ENCODE assay signal across 10 cellular contexts in genomic region chr7:76310102-76310957, GRCh38. TPM values are rescaled to one million over a fixed set of nuclear protein-coding genes. Genes with fewer than 3 reads are reported as not detected.
DNase-seq lines count a peak whose midpoint lies in the region; ATAC-seq and TF ChIP-seq lines count a peak whose summit lies in the region.
"Had no signal": no experiment of that assay in that cellular context is flagged by ENCODE, and none has a peak within 500 bp of the region (broad histone marks: within the 10 kb centered on the region; RNA-seq: fewer than 3 reads in every experiment).

No MANE protein-coding gene starts in this region.

- intact Hi-C loops in sigmoid colon (cut with DNase I) = loop anchor here (5.0 to 10.0 kb wide), 2 partner anchors 236 to 343 kb away; no protein-coding TSS in a partner anchor
- intact Hi-C loops in upper lobe of right lung (cut with DNase I) = loop anchor here (10.0 kb wide), 1 partner anchor 136 kb away; no protein-coding TSS in a partner anchor

- no peak for TF ChIP-seq EP300 in sigmoid colon (IDR thresholded peaks at IDR 0.05)

- peak overlapping the region; percentile 80 to 98 for H3K27ac ChIP-seq in esophagus (ENCODE audit: low read depth in 2 of 2, low read length in 1 of 2)
- H3K27ac ChIP-seq in sigmoid colon = peak overlapping the region; percentile 71 to 83 (median 80)
- H3K27ac ChIP-seq in upper lobe of right lung = no peak overlapping the region

- ATAC-seq in HG02970 (IDR thresholded peaks at IDR 0.05; ENCODE audit: low FRiP score, unreplicated experiment) (no peak), upper lobe of right lung (no peak)

- H3K4me3 ChIP-seq in esophagus (ENCODE audit: low read depth in 1 of 2, low read length in 2 of 2) (no peak overlapping the region), sigmoid colon (no peak overlapping the region), upper lobe of right lung (no peak overlapping the region)
- H3K4me3 ChIP-seq: Peyer's patch had no signal

- 38 to 43% methylated on average over 21 of the region's 21 CpGs for WGBS in esophagus, 2 donors
- WGBS in sigmoid colon, 2 donors = 30 to 64% methylated on average over 21 of the region's 21 CpGs

- TF ChIP-seq CTCF in sigmoid colon (IDR thresholded peaks at IDR 0.05) (no peak), upper lobe of right lung (IDR thresholded peaks at IDR 0.05) (no peak)

- H3K4me1 ChIP-seq in esophagus (ENCODE audit: control insufficient read depth in 2 of 2, insufficient read depth in 2 of 2, low read length in 1 of 2) (peaks cover 0 to 16% of the 10 kb centered on the region in 2 donors), sigmoid colon (peaks cover 0 to 50% (median 36%) of the 10 kb centered on the region in 4 donors), upper lobe of right lung (peaks cover 12% of the 10 kb centered on the region)

- TF ChIP-seq POLR2A in sigmoid colon (IDR thresholded peaks at IDR 0.05) = no peak

- H3K9me3 ChIP-seq in esophagus (ENCODE audit: control insufficient read depth in 2 of 2, insufficient read depth in 1 of 2, low read depth in 1 of 2, low read length in 1 of 2) (no peaks in the 10 kb centered on the region), sigmoid colon (no peaks in the 10 kb centered on the region), upper lobe of right lung (no peaks in the 10 kb centered on the region)
- H3K9me3 ChIP-seq: Peyer's patch had no signal

- H3K27me3 ChIP-seq in esophagus (ENCODE audit: control insufficient read depth in 1 of 2, insufficient read depth in 2 of 2, low read length in 2 of 2) = no peaks in the 10 kb centered on the region
- H3K27me3 ChIP-seq in sigmoid colon = no peaks in the 10 kb centered on the region
- H3K27me3 ChIP-seq in upper lobe of right lung = no peaks in the 10 kb centered on the region
- H3K27me3 ChIP-seq: Peyer's patch had no signal

- DNase-seq in LHCN-M2 (ENCODE audit: low read depth) (peak; percentile 98), OCI-M1 (lab: John Stamatoyannopoulos, UW) (peak; percentile 34), sigmoid colon (peak; percentile 81), upper lobe of right lung (no peak)
- no peak for DNase-seq in NK-92 treated with Interleukin-12 subunit alpha and Interleukin-12 subunit beta, amount 100 ng/mL, for 24 hours (lab: John Stamatoyannopoulos, UW)
- DNase-seq in stimulated activated CD4-positive, alpha-beta T cell treated with anti-CD3 and anti-CD28 coated beads, Interleukin-1b, Interleukin-23, amount 100 ng/mL, for 48 hours = no peak
- DNase-seq: activated gamma-delta T cell, Peyer's patch had no signal

- no peaks in the 10 kb centered on the region for H3K36me3 ChIP-seq in esophagus (ENCODE audit: control insufficient read depth in 2 of 2, insufficient read depth in 2 of 2, low read length in 1 of 2)
- H3K36me3 ChIP-seq in sigmoid colon = no peaks in the 10 kb centered on the region
- no peaks in the 10 kb centered on the region for H3K36me3 ChIP-seq in upper lobe of right lung
- H3K36me3 ChIP-seq: Peyer's patch had no signal

RNA-seq across cellular contexts. Expression of gene HSPB1, which starts 7.9 kb away (rescaled TPM):
- total RNA-seq in LHCN-M2 (2014; rRNA removed) = 189 and 208 TPM in 2 replicates
- 1,772 TPM for polyA plus RNA-seq in LHCN-M2 (2012)
- polyA plus RNA-seq in esophagus = 1,000 to 10,000 TPM; 4,444 to 4,845 TPM
- total RNA-seq in sigmoid colon = 1,000 to 10,000 TPM in 3 of 4 donors, 100 to 1,000 TPM in 1; 929 to 2,528 (median 1,357) TPM
- polyA plus RNA-seq in sigmoid colon = 100 to 1,000 TPM; 202 to 340 (median 208) TPM
- 494 TPM for total RNA-seq in upper lobe of right lung

RNA-seq across cellular contexts. Expression of gene YWHAG, which starts 48.5 kb away (rescaled TPM):
- total RNA-seq in LHCN-M2 (2014; rRNA removed) (130 and 167 TPM in 2 replicates), sigmoid colon (10 to 100 TPM; 42.5 to 59.0 (median 52.3) TPM), upper lobe of right lung (102 TPM)
- polyA plus RNA-seq in LHCN-M2 (2012) = 152 TPM
- polyA plus RNA-seq in esophagus (10 to 100 TPM; 35.2 to 53.3 TPM), sigmoid colon (10 to 100 TPM; 45.6 to 64.0 (median 62.4) TPM)

Comparison
In these comparisons a context has a peak if more than half of its experiments do, and no peak if none do; other contexts are left out.
1. DNase-seq: peak in LHCN-M2 (single experiment), OCI-M1 (single experiment) and sigmoid colon (single experiment); none in NK-92 treated with Interleukin-12 subunit alpha and Interleukin-12 subunit beta, amount 100 ng/mL, for 24 hours (single experiment), upper lobe of right lung (single experiment) and stimulated activated CD4-positive, alpha-beta T cell treated with anti-CD3 and anti-CD28 coated beads, Interleukin-1b, Interleukin-23, amount 100 ng/mL, for 48 hours (single experiment).